In the genomic region with DNA sequence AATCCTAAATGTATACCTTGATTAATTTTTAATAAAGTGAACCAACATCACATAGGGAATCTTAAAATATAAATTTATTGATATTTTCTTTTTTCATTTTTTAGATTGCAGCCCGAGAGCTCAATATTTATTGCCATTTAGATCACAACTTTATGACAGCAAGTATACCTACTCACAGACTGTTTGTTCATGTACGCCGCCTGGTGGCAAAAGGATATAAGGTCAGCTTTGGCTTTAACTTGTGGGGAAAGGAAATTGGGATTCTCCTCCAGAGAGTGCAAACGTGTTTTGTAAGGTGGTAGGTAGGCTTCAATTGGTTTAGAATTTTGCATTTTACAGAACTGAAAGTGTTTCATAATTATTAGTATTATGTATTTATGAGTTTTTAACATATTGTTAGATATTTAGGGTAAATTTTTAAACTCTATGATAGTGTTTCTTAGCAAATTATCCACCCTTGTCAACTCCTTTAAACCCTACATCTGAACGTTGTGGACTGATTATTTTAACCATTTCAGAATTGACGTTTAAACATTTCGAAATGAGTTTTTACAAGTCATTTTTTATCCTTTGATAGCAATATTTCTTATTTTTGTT, we compare ENCODE assay signal across 8 cellular contexts. TPM values are rescaled to one million over a fixed set of nuclear protein-coding genes. Genes with fewer than 3 reads are reported as not detected.
DNase-seq lines count a peak whose midpoint lies in the region; ATAC-seq and TF ChIP-seq lines count a peak whose summit lies in the region.

No MANE protein-coding gene starts in this region.

- no peak overlapping the region for H3K4me3 Mint-ChIP-seq in glutamatergic neuron (ENCODE audit: unreplicated experiment)

- DNase-seq in activated gamma-delta T cell treated with Interleukin-2 at 50 U/mL for 16 hours (peak; percentile 60), activated gamma-delta T cell (lab: John Stamatoyannopoulos, UW) (no peak), MG63 (peak; percentile 55), SKM-1 (lab: John Stamatoyannopoulos, UW; ENCODE audit: unreplicated experiment) (peak; percentile 38), glutamatergic neuron (peak; percentile 78), prostate gland (ENCODE audit: low spot score) (peak; percentile 70)
- DNase-seq in activated naive CD4-positive, alpha-beta T cell treated with anti-CD3 and anti-CD28 coated beads, Interleukin-2, amount 50 U/mL, for 72 hours (ENCODE audit: low spot score in 2 of 2) = peak in 1 of 2 donors; percentile 72

- H3K4me1 ChIP-seq in prostate gland (replicated peaks) = no peaks in the 10 kb centered on the region

- H3K36me3 ChIP-seq in MG63 = peaks cover 38% of the 10 kb centered on the region
- no peaks in the 10 kb centered on the region for H3K36me3 ChIP-seq in prostate gland

- ATAC-seq in activated naive CD4-positive, alpha-beta T cell treated with anti-CD3 and anti-CD28 coated beads, Interleukin-2, amount 50 U/mL, for 72 hours = peak; percentile 75 to 80
- no peak for ATAC-seq in GM21360 (IDR thresholded peaks at IDR 0.05; ENCODE audit: unreplicated experiment)

- TF ChIP-seq CTCF in glutamatergic neuron (IDR thresholded peaks at IDR 0.05; ENCODE audit: partially characterized antibody, unreplicated experiment) (peak; percentile 93), prostate gland (IDR thresholded peaks at IDR 0.05) (peak; percentile 43 to 83 (median 66))

- H3K36me3 Mint-ChIP-seq in activated naive CD4-positive, alpha-beta T cell treated with anti-CD3 and anti-CD28 coated beads, Interleukin-2, amount 50 U/mL, for 72 hours = peaks cover 4 to 10% of the 10 kb centered on the region in 2 donors
- no peaks in the 10 kb centered on the region for H3K36me3 Mint-ChIP-seq in glutamatergic neuron (ENCODE audit: unreplicated experiment)

- no peak overlapping the region for H3K27ac ChIP-seq in prostate gland

- H3K4me3 ChIP-seq in MG63 (no peak overlapping the region), prostate gland (no peak overlapping the region)

- H3K9me3 ChIP-seq in MG63 = no peaks in the 10 kb centered on the region
- H3K9me3 ChIP-seq in prostate gland = no peaks in the 10 kb centered on the region

- H3K4me1 Mint-ChIP-seq in glutamatergic neuron (ENCODE audit: low read depth, unreplicated experiment) = no peaks in the 10 kb centered on the region

- no peaks in the 10 kb centered on the region for H3K27me3 Mint-ChIP-seq in glutamatergic neuron (ENCODE audit: unreplicated experiment)

- H3K27me3 ChIP-seq in MG63 = no peaks in the 10 kb centered on the region
- no peaks in the 10 kb centered on the region for H3K27me3 ChIP-seq in prostate gland (replicated peaks; ENCODE audit: insufficient read depth)

- no peaks in the 10 kb centered on the region for H3K9me3 Mint-ChIP-seq in activated naive CD4-positive, alpha-beta T cell treated with anti-CD3 and anti-CD28 coated beads, Interleukin-2, amount 50 U/mL, for 72 hours
- no peaks in the 10 kb centered on the region for H3K9me3 Mint-ChIP-seq in glutamatergic neuron (ENCODE audit: unreplicated experiment)

- no peak for TF ChIP-seq POLR2A in prostate gland (IDR thresholded peaks at IDR 0.05)

- intact Hi-C loops in prostate gland (cut with DNase I) = loop anchor here (5.0 to 10.0 kb wide), 2 partner anchors 185 to 267 kb away; a partner anchor contains a TSS

- H3K27ac Mint-ChIP-seq in activated naive CD4-positive, alpha-beta T cell treated with anti-CD3 and anti-CD28 coated beads, Interleukin-2, amount 50 U/mL, for 72 hours = no peak overlapping the region
- H3K27ac Mint-ChIP-seq in glutamatergic neuron (ENCODE audit: unreplicated experiment) = no peak overlapping the region

- 23% methylated on average over 7 of the region's 7 CpGs for WGBS in prostate gland

RNA-seq across cellular contexts. Expression of a gene that starts 17.5 kb away (rescaled TPM):
- total RNA-seq in MG63 (2014; rRNA removed; shearing (Covaris generic); ENCODE audit: low replicate concordance) = 52.9 and 102 TPM in 2 replicates
- 10 to 100 TPM; 81.0 to 89.6 TPM for total RNA-seq in activated naive CD4-positive, alpha-beta T cell treated with anti-CD3 and anti-CD28 coated beads, Interleukin-2, amount 50 U/mL, for 72 hours
- total RNA-seq in glutamatergic neuron (ENCODE audit: unreplicated experiment) (23.5 TPM), prostate gland (10 to 100 TPM in 1 of 2 donors, 1 to 10 TPM in 1; 6.8 to 15.7 TPM)

RNA-seq across cellular contexts. Expression of a gene that starts 17.8 kb away (rescaled TPM):
- total RNA-seq in MG63 (2014; rRNA removed; shearing (Covaris generic); ENCODE audit: low replicate concordance) = 13.9 and 26.1 TPM in 2 replicates
- 10 to 100 TPM; 22.5 to 23.2 TPM for total RNA-seq in activated naive CD4-positive, alpha-beta T cell treated with anti-CD3 and anti-CD28 coated beads, Interleukin-2, amount 50 U/mL, for 72 hours
- total RNA-seq in glutamatergic neuron (ENCODE audit: unreplicated experiment) (14.4 TPM), prostate gland (10 to 100 TPM; 12.6 to 14.9 TPM)
